ENCODE assay signal across 2 cellular contexts in genomic region chr10:17282311-17282710, GRCh38.
TF ChIP-seq lines count a peak whose summit lies in the region.

No MANE protein-coding gene starts in this region.

TF ChIP-seq in HepG2, 621 proteins besides CTCF, POLR2A, EP300 and RAD21:
- TF ChIP-seq ZFP36 (IDR thresholded peaks at IDR 0.05; ENCODE audit: borderline replicate concordance, low read depth, low read length, partially characterized antibody) (peak; percentile 34), SRF (IDR thresholded peaks at IDR 0.05; ENCODE audit: low read depth, low read length) (no peak)

TF ChIP-seq in K562, 482 proteins besides CTCF, POLR2A, EP300 and RAD21:
- TF ChIP-seq, protein P1, sequence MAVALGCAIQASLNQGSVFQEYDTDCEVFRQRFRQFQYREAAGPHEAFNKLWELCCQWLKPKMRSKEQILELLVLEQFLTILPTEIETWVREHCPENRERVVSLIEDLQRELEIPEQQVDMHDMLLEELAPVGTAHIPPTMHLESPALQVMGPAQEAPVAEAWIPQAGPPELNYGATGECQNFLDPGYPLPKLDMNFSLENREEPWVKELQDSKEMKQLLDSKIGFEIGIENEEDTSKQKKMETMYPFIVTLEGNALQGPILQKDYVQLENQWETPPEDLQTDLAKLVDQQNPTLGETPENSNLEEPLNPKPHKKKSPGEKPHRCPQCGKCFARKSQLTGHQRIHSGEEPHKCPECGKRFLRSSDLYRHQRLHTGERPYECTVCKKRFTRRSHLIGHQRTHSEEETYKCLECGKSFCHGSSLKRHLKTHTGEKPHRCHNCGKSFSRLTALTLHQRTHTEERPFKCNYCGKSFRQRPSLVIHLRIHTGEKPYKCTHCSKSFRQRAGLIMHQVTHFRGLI (CRISPR knock-in tag; IDR thresholded peaks at IDR 0.05): no peak
- TF ChIP-seq TRIM28 (IDR thresholded peaks at IDR 0.05) (peak; percentile 71; the same call in 1 of the 2 replicates), ZFP36 (IDR thresholded peaks at IDR 0.05; ENCODE audit: low read depth, low read length, partially characterized antibody) (peak; percentile 93), SIX5 (IDR thresholded peaks at IDR 0.05; ENCODE audit: borderline replicate concordance in 1 of 2, insufficient read depth in 1 of 2, low read depth in 1 of 2, low read length in 2 of 2) (no peak), CBX5 (IDR thresholded peaks at IDR 0.05; ENCODE audit: borderline replicate concordance, low read depth) (0 out of 2 replicates have a peak, but pooled peaks have one; percentile 62), CBX3 (IDR thresholded peaks at IDR 0.05; ENCODE audit: borderline replicate concordance in 1 of 2, low read length in 2 of 2) (peak in 1 of 2 experiments; percentile 77; a peak in 2 of 3 replicates)
- TF ChIP-seq, protein P2, sequence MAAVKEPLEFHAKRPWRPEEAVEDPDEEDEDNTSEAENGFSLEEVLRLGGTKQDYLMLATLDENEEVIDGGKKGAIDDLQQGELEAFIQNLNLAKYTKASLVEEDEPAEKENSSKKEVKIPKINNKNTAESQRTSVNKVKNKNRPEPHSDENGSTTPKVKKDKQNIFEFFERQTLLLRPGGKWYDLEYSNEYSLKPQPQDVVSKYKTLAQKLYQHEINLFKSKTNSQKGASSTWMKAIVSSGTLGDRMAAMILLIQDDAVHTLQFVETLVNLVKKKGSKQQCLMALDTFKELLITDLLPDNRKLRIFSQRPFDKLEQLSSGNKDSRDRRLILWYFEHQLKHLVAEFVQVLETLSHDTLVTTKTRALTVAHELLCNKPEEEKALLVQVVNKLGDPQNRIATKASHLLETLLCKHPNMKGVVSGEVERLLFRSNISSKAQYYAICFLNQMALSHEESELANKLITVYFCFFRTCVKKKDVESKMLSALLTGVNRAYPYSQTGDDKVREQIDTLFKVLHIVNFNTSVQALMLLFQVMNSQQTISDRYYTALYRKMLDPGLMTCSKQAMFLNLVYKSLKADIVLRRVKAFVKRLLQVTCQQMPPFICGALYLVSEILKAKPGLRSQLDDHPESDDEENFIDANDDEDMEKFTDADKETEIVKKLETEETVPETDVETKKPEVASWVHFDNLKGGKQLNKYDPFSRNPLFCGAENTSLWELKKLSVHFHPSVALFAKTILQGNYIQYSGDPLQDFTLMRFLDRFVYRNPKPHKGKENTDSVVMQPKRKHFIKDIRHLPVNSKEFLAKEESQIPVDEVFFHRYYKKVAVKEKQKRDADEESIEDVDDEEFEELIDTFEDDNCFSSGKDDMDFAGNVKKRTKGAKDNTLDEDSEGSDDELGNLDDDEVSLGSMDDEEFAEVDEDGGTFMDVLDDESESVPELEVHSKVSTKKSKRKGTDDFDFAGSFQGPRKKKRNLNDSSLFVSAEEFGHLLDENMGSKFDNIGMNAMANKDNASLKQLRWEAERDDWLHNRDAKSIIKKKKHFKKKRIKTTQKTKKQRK (IDR thresholded peaks at IDR 0.05; ENCODE audit: borderline replicate concordance, low read depth, low read length): peak; percentile 65; the same call in 1 of the 2 replicates
